Comparison of ENCODE assay signal across 24 cellular contexts in the genomic region with DNA sequence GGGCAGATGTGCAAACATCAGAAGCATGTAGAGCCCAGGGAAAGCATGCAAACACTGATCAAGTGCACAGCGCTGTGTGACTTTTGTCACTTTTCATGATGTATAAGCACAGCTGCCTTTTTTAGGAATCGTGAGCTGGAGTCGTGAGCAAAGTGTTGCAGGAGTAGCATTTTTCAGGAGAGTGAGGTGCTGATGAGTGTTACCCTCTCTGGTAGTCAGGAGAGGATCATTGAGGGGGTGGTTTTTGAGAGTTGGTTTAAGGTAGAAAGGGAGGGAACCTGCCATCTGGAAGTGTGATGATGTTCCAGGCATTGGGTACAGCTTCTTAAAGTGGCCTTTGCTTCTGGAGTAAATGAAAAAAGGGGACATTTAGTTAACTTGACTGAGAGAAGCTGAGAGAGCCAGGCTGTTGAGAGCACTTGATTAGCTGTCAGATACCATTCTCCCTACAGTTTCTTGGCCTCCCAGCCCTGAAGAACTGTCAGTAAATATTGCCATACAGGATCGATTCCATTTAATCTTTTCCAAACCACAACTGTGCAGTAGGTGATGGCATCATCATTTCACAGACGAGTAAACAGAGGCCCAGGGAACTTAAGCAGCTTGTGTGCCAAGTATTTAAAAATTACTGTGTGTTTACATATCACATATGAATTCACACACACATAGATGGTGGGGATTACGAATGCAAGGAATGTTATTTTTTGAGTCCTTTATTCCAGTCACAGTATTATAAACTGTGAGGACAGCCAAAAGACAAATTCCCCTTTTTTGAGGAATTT. TPM values are rescaled to one million over a fixed set of nuclear protein-coding genes. Genes with fewer than 3 reads are reported as not detected.
DNase-seq lines count a peak whose midpoint lies in the region; TF ChIP-seq lines count a peak whose summit lies in the region.
"Had no signal": no experiment of that assay in that cellular context is flagged by ENCODE, and none has a peak within 500 bp of the region (broad histone marks: within the 10 kb centered on the region; RNA-seq: fewer than 3 reads in every experiment).

No MANE protein-coding gene starts in this region.

- DNase-seq in NCI-H345 (lab: John Stamatoyannopoulos, UW): peak; percentile 24
- no peak for DNase-seq in NCI-H345 treated with DMSO at 0.1 percent for 48 hours (lab: John Stamatoyannopoulos, UW; ENCODE audit: unreplicated experiment)
- DNase-seq in NCI-H774 (lab: John Stamatoyannopoulos, UW): peak; percentile 70
- peak; percentile 20 for DNase-seq in fibroblast of peridontal ligament (ENCODE audit: extremely low read depth)
- peak; percentile 54 for DNase-seq in putamen (ENCODE audit: low spot score)
- no peak for DNase-seq in foreskin fibroblast
- DNase-seq in uterus: no peak
- no peak for DNase-seq in G401 (ENCODE audit: low spot score)
- DNase-seq: activated CD4-positive, alpha-beta memory T cell treated with anti-CD3 and anti-CD28 coated beads, Interleukin-2, amount 10 ng/mL, durations not matched to agents 7 days and 5 days; activated CD4-positive, alpha-beta T cell treated with anti-CD3 and anti-CD28 coated beads for 1 hour; activated CD8-positive, alpha-beta memory T cell treated with anti-CD3 and anti-CD28 coated beads, Interleukin-2, amount 50 U/mL, for 4 hours; activated naive CD4-positive, alpha-beta T cell treated with Interleukin-2 at 50 U/mL for 16 hours; effector CD8-positive, alpha-beta T cell; GM23248; left lung; mesendoderm; NCI-H1048; posterior cingulate gyrus; stimulated activated CD4-positive, alpha-beta T cell treated with anti-CD3 and anti-CD28 coated beads, Interleukin-2, amount 100 ng/mL, for 48 hours; stomach had no signal

- no peaks in the 10 kb centered on the region for H3K27me3 ChIP-seq in uterus
- H3K27me3 ChIP-seq: left lung, neural progenitor cell, stomach, vagina had no signal

- TF ChIP-seq POLR2A in uterus (IDR thresholded peaks at IDR 0.05): no peak

- H3K27ac ChIP-seq in uterus: no peak overlapping the region
- H3K27ac ChIP-seq: A549, epithelial cell of prostate, GM23248, left lung, neural progenitor cell, stomach, vagina had no signal

- no peaks in the 10 kb centered on the region for H3K36me3 ChIP-seq in uterus
- H3K36me3 ChIP-seq: left lung, neural progenitor cell, stomach, vagina had no signal

- intact Hi-C loops in uterus (cut with DNase I; ENCODE audit: low total_unique reads): no loop called here

- TF ChIP-seq CTCF in foreskin fibroblast (IDR thresholded peaks at IDR 0.05; ENCODE audit: low read depth, low read length) (no peak), uterus (IDR thresholded peaks at IDR 0.05) (no peak)

- in situ Hi-C loops in G401 (cut with HindIII; ENCODE audit: low sequenced_read_pairs): no loop called here

- no peak overlapping the region for H3K4me3 ChIP-seq in foreskin fibroblast (ENCODE audit: low read depth in 1 of 2, low read length in 2 of 2)
- no peak overlapping the region for H3K4me3 ChIP-seq in uterus
- H3K4me3 ChIP-seq: A549, GM23248, left lung, neural progenitor cell, stomach, vagina had no signal

- no peaks in the 10 kb centered on the region for H3K4me1 ChIP-seq in uterus
- H3K4me1 ChIP-seq: A549, left lung, neural progenitor cell, vagina had no signal

- H3K9me3 ChIP-seq in uterus: no peaks in the 10 kb centered on the region
- H3K9me3 ChIP-seq: A549, left lung, stomach, vagina had no signal

RNA-seq across cellular contexts. Expression of gene TPD52L1, which starts 28.9 kb away (rescaled TPM):
- 10 to 100 TPM; 22.2 to 77.6 (median 37.7) TPM for total RNA-seq in uterus
- total RNA-seq in G401 (2014; rRNA removed; shearing (Covaris generic)): 248 and 276 TPM in 2 replicates
- total RNA-seq: activated CD4-positive, alpha-beta memory T cell treated with anti-CD3 and anti-CD28 coated beads, Interleukin-2, amount 10 ng/mL, durations not matched to agents 7 days and 5 days had no signal

Comparison
In these comparisons a context has a peak if more than half of its experiments do, and no peak if none do; other contexts are left out.
1. DNase-seq: peak in NCI-H345 (single experiment), NCI-H774 (single experiment), fibroblast of peridontal ligament (single experiment) and putamen (single experiment); none in NCI-H345 treated with DMSO at 0.1 percent for 48 hours (single experiment), foreskin fibroblast (0 of 2), uterus (0 of 2) and G401 (single experiment).